ENCODE assay signal across 27 cellular contexts in genomic region chr3:133701435-133702358, GRCh38.
"Had no signal": no experiment of that assay in that cellular context is flagged by ENCODE, and none has a peak within 500 bp of the region (broad histone marks: within the 10 kb centered on the region; RNA-seq: fewer than 3 reads in every experiment).

No MANE protein-coding gene starts in this region.

- H3K9me3 ChIP-seq: gastroesophageal sphincter, mucosa of descending colon, neutrophil, pancreas, right lobe of liver, suprapubic skin, transverse colon, upper lobe of right lung, uterus had no signal

- H3K36me3 Mint-ChIP-seq: mesothelial cell of epicardium; natural killer cell treated with Interleukin-12 subunit alpha and Interleukin-12 subunit beta and Interleukin-15 and Interleukin-18, amount 100 ng/mL, for 72 hours; stimulated activated naive B cell treated with anti-CD40 and anti-IgM and Interleukin-4, amounts not matched to agents 10 μg/mL and 1 μg/mL and 100 μg/mL, for 72 hours had no signal

- H3K4me3 ChIP-seq: gastroesophageal sphincter, heart left ventricle, hepatocyte, left lung, mucosa of descending colon, pancreas, right lobe of liver, suprapubic skin, transverse colon, upper lobe of right lung, uterus had no signal

- H3K79me2 ChIP-seq: hepatocyte had no signal

- H2AFZ ChIP-seq: hepatocyte had no signal

- H3K27me3 ChIP-seq: foreskin keratinocyte, gastroesophageal sphincter, heart left ventricle, left lung, pancreas, right lobe of liver, suprapubic skin, transverse colon, upper lobe of right lung, uterus had no signal

- H3K4me1 Mint-ChIP-seq: mesothelial cell of epicardium; naive B cell; stimulated activated naive B cell treated with anti-CD40 and anti-IgM and Interleukin-4, amounts not matched to agents 10 μg/mL and 1 μg/mL and 100 μg/mL, for 72 hours had no signal

- H3K4me1 ChIP-seq: foreskin keratinocyte, gastroesophageal sphincter, heart left ventricle, left lung, pancreas, suprapubic skin, transverse colon, upper lobe of right lung, uterus had no signal

- H3K9me3 Mint-ChIP-seq: effector memory CD8-positive, alpha-beta T cell; mesothelial cell of epicardium; natural killer cell treated with Interleukin-12 subunit alpha and Interleukin-12 subunit beta and Interleukin-15 and Interleukin-18, amount 100 ng/mL, for 72 hours; stimulated activated naive CD8-positive, alpha-beta T cell treated with anti-CD3 and anti-CD28 coated beads, Interleukin-15, Interleukin-2, amounts not matched to agents 100 ng/mL and 50 ng/mL, for 24 hours had no signal

- H3K27ac ChIP-seq: foreskin keratinocyte, gastroesophageal sphincter, heart left ventricle, hepatocyte, left lung, neutrophil, pancreas, right lobe of liver, suprapubic skin, transverse colon, upper lobe of right lung, uterus had no signal

- H3K4me3 Mint-ChIP-seq: effector memory CD8-positive, alpha-beta T cell; mesothelial cell of epicardium; naive B cell; natural killer cell treated with Interleukin-12 subunit alpha and Interleukin-12 subunit beta and Interleukin-15 and Interleukin-18, amount 100 ng/mL, for 72 hours; neural crest cell; stimulated activated naive B cell treated with anti-CD40 and anti-IgM and Interleukin-4, amounts not matched to agents 10 μg/mL and 1 μg/mL and 100 μg/mL, for 72 hours; stimulated activated naive CD8-positive, alpha-beta T cell treated with anti-CD3 and anti-CD28 coated beads, Interleukin-15, Interleukin-2, amounts not matched to agents 100 ng/mL and 50 ng/mL, for 24 hours had no signal

- DNase-seq: cortex of kidney; effector memory CD8-positive, alpha-beta T cell; foreskin keratinocyte; heart left ventricle; left cardiac atrium; left lung; mesenchymal stem cell; mucosa of descending colon; naive B cell; pancreas; right lobe of liver; small intestine; stimulated activated CD4-positive, alpha-beta T cell treated with anti-CD3 and anti-CD28 coated beads, Interleukin-15, amount 100 ng/mL, for 24 hours; stimulated activated CD4-positive, alpha-beta T cell treated with anti-CD3 and anti-CD28 coated beads, Interleukin-2, amount 100 ng/mL, for 48 hours; stimulated activated naive B cell treated with anti-CD40 and anti-IgM and Interleukin-4, amounts not matched to agents 10 μg/mL and 1 μg/mL and 100 μg/mL, for 72 hours; transverse colon; upper lobe of right lung; uterus had no signal

- H3K27ac Mint-ChIP-seq: effector memory CD8-positive, alpha-beta T cell; mesothelial cell of epicardium; natural killer cell treated with Interleukin-12 subunit alpha and Interleukin-12 subunit beta and Interleukin-15 and Interleukin-18, amount 100 ng/mL, for 72 hours; progenitor cell of endocrine pancreas; stimulated activated naive B cell treated with anti-CD40 and anti-IgM and Interleukin-4, amounts not matched to agents 10 μg/mL and 1 μg/mL and 100 μg/mL, for 72 hours; stimulated activated naive CD8-positive, alpha-beta T cell treated with anti-CD3 and anti-CD28 coated beads, Interleukin-15, Interleukin-2, amounts not matched to agents 100 ng/mL and 50 ng/mL, for 24 hours had no signal

- H3K36me3 ChIP-seq: gastroesophageal sphincter, heart left ventricle, left lung, neutrophil, pancreas, right lobe of liver, suprapubic skin, transverse colon, upper lobe of right lung, uterus had no signal

- H3K4me2 ChIP-seq: hepatocyte had no signal
